ENCODE assay signal across 8 cellular contexts in the genomic region with DNA sequence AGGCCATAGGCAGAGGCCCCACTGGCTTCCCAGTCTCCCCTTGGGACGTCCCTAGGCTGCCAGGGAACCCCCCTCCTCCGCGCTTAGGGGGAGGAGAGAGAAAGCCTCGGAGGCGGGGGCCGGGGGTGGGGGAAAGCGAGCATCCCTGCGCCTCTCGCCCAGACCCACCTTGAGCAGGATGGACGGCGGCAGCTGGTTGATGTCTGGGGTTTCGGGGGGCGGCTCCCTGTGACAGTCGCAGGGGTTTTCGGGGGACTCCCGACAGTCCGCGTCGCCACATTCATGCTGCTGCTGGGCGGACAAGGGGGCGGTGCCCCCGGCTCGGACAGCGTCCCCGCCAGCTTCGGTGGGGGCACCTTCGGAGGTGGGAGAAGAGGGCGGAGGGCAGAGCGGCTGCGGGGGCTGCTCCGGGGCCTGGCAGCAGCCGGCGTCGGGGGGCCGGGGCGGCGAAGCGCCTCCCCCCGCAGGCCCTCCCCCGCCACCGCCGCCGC.
DNase-seq lines count a peak whose midpoint lies in the region; ATAC-seq and TF ChIP-seq lines count a peak whose summit lies in the region.

No MANE protein-coding gene starts in this region.

- in situ Hi-C loops in brain microvascular endothelial cell (cut with HindIII; ENCODE audit: low pct_ligation_motif_present, low sequenced_read_pairs): no loop called here

- H3K36me3 Mint-ChIP-seq in T-helper 2 cell treated with Interferon-gamma antibody and Interleukin-4, amounts not matched to agents 5 μg/mL and 100 μg/mL, for 36 hours (ENCODE audit: low read depth): peaks cover 23% of the 10 kb centered on the region

- H3K27me3 Mint-ChIP-seq in T-helper 2 cell treated with Interferon-gamma antibody and Interleukin-4, amounts not matched to agents 5 μg/mL and 100 μg/mL, for 36 hours (ENCODE audit: low read depth): no peaks in the 10 kb centered on the region

- ATAC-seq in GM19452 (IDR thresholded peaks at IDR 0.05; ENCODE audit: unreplicated experiment) (peak; percentile 24), HG03558 (IDR thresholded peaks at IDR 0.05; ENCODE audit: extremely low read depth, unreplicated experiment) (peak; percentile 16)

- no peak overlapping the region for H3K27ac ChIP-seq in brain microvascular endothelial cell

- peaks cover 20% of the 10 kb centered on the region for H3K9me3 Mint-ChIP-seq in T-helper 2 cell treated with Interferon-gamma antibody and Interleukin-4, amounts not matched to agents 5 μg/mL and 100 μg/mL, for 36 hours

- H3K4me3 ChIP-seq in brain microvascular endothelial cell (ENCODE audit: low read depth, low read length): peak overlapping the region; percentile 79

- no peak for TF ChIP-seq CTCF in brain microvascular endothelial cell (IDR thresholded peaks at IDR 0.05; ENCODE audit: low read depth, low read length, missing control alignments)

- H3K27ac Mint-ChIP-seq in T-helper 2 cell treated with Interferon-gamma antibody and Interleukin-4, amounts not matched to agents 5 μg/mL and 100 μg/mL, for 36 hours: peak overlapping the region; percentile 90

- H3K4me3 Mint-ChIP-seq in T-helper 2 cell treated with Interferon-gamma antibody and Interleukin-4, amounts not matched to agents 5 μg/mL and 100 μg/mL, for 36 hours: peak overlapping the region; percentile 83

- H3K27me3 ChIP-seq in brain microvascular endothelial cell (replicated peaks): no peaks in the 10 kb centered on the region

- no peaks in the 10 kb centered on the region for H3K36me3 ChIP-seq in brain microvascular endothelial cell (replicated peaks)

- DNase-seq in D341Med (ENCODE audit: low spot score) (peak; percentile 80), brain microvascular endothelial cell (no peak), iris pigment epithelial cell (ENCODE audit: low read depth) (peak; percentile 8), NOMO-1 treated with DMSO at 0.1 percent for 48 hours (lab: John Stamatoyannopoulos, UW; ENCODE audit: unreplicated experiment) (no peak)
- DNase-seq in T-helper 2 cell treated with Interferon-gamma antibody and Interleukin-4, amounts not matched to agents 5 μg/mL and 100 μg/mL, for 36 hours (ENCODE audit: low spot score): peak; percentile 48
- DNase-seq in stimulated activated CD4-positive, alpha-beta T cell treated with anti-CD3 and anti-CD28 coated beads, Interleukin-15, amount 100 ng/mL, for 24 hours: peak; percentile 69

- peaks cover 33% of the 10 kb centered on the region for H3K4me1 Mint-ChIP-seq in T-helper 2 cell treated with Interferon-gamma antibody and Interleukin-4, amounts not matched to agents 5 μg/mL and 100 μg/mL, for 36 hours (ENCODE audit: low read depth)

Comparison
In these comparisons a context has a peak if more than half of its experiments do, and no peak if none do; other contexts are left out.
1. DNase-seq: peak in D341Med (single experiment), T-helper 2 cell treated with Interferon-gamma antibody and Interleukin-4, amounts not matched to agents 5 μg/mL and 100 μg/mL, for 36 hours (single experiment), iris pigment epithelial cell (single experiment) and stimulated activated CD4-positive, alpha-beta T cell treated with anti-CD3 and anti-CD28 coated beads, Interleukin-15, amount 100 ng/mL, for 24 hours (single experiment); none in brain microvascular endothelial cell (single experiment) and NOMO-1 treated with DMSO at 0.1 percent for 48 hours (single experiment).